In genomic region chr2:188330316-188331053, GRCh38 we compare ENCODE assay signal across 22 cellular contexts. TPM values are rescaled to one million over a fixed set of nuclear protein-coding genes. Genes with fewer than 3 reads are reported as not detected.
"Had no signal": no experiment of that assay in that cellular context is flagged by ENCODE, and none has a peak within 500 bp of the region (broad histone marks: within the 10 kb centered on the region; RNA-seq: fewer than 3 reads in every experiment).

No MANE protein-coding gene starts in this region.

- H3K4me3 ChIP-seq: colonic mucosa, dorsolateral prefrontal cortex, gastroesophageal sphincter, right atrium auricular region, sigmoid colon, skin epidermis, stomach, thoracic aorta, transverse colon had no signal

- H3K27me3 Mint-ChIP-seq: naive thymus-derived CD4-positive, alpha-beta T cell had no signal

- H3K9me3 ChIP-seq: colonic mucosa, gastroesophageal sphincter, right atrium auricular region, sigmoid colon, stomach, thoracic aorta, transverse colon had no signal

- H3K36me3 Mint-ChIP-seq: naive thymus-derived CD4-positive, alpha-beta T cell had no signal

- H3K27me3 ChIP-seq: colonic mucosa, dorsolateral prefrontal cortex, gastroesophageal sphincter, right atrium auricular region, sigmoid colon, stomach, transverse colon had no signal

- DNase-seq: colonic mucosa; dorsolateral prefrontal cortex; effector CD8-positive, alpha-beta T cell; foreskin fibroblast; glutamatergic neuron; islet precursor cell; mammary epithelial cell; naive thymus-derived CD4-positive, alpha-beta T cell; nephron progenitor cell; posterior cingulate gyrus; sigmoid colon; stimulated activated CD4-positive, alpha-beta T cell treated with anti-CD3 and anti-CD28 coated beads, Interleukin-12 subunit alpha, Interleukin-12 subunit beta, amount 100 ng/mL, for 4 hours; stimulated activated naive CD4-positive, alpha-beta T cell; stomach; substantia nigra; transverse colon had no signal

- H3K9me3 Mint-ChIP-seq: naive thymus-derived CD4-positive, alpha-beta T cell; nephron progenitor cell had no signal

- H3K27ac Mint-ChIP-seq: naive thymus-derived CD4-positive, alpha-beta T cell; nephron progenitor cell had no signal

- H3K36me3 ChIP-seq: colonic mucosa, gastroesophageal sphincter, right atrium auricular region, sigmoid colon, stomach, thoracic aorta, transverse colon had no signal

- ATAC-seq: esophagus mucosa; gastroesophageal sphincter; left lobe of liver; naive thymus-derived CD4-positive, alpha-beta T cell had no signal

- H3K4me3 Mint-ChIP-seq: naive thymus-derived CD4-positive, alpha-beta T cell; nephron progenitor cell had no signal

- H3K4me1 ChIP-seq: colonic mucosa, transverse colon had no signal

- H3K4me1 Mint-ChIP-seq: naive thymus-derived CD4-positive, alpha-beta T cell had no signal

RNA-seq across cellular contexts. Expression of gene GULP1, which starts 38.8 kb away (rescaled TPM):
- total RNA-seq: naive thymus-derived CD4-positive, alpha-beta T cell had no signal
